19 cellular contexts compared by ENCODE assay signal in the genomic region with DNA sequence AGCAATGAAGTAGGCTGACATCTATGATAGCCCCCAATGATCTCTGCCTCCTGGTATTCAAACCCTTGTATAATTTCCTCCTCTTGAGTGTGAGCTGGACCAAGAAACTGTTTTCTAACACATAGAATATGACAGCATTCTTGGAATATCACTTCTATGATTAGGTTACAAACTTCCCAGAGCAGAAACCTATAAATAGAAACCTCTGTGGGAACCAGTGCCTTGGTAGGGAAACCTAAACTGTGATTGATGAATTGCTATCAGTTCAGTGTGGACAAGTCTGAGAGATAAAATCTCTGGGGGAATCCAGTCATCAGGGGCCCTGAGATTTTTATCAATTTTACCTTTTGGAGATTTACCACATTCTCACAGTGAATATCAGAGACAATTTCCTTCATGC.
A peak's percentile ranks its signal among the peaks of the same experiment; 100 is the strongest.
DNase-seq lines count a peak whose midpoint lies in the region; ATAC-seq and TF ChIP-seq lines count a peak whose summit lies in the region.
"Had no signal": no experiment of that assay in that cellular context is flagged by ENCODE, and none has a peak within 500 bp of the region (broad histone marks: within the 10 kb centered on the region; RNA-seq: fewer than 3 reads in every experiment).

No MANE protein-coding gene starts in this region.

- H3K36me3 ChIP-seq in IMR-90 (ENCODE audit: control insufficient read depth, insufficient read depth, low read length) (no peaks in the 10 kb centered on the region), fibroblast of lung (ENCODE audit: control insufficient read depth, insufficient read depth, low read length) (no peaks in the 10 kb centered on the region), uterus (no peaks in the 10 kb centered on the region), tibial artery (no peaks in the 10 kb centered on the region)

- TF ChIP-seq CTCF in IMR-90 (conservative IDR thresholded peaks at IDR 0.05; ENCODE audit: low read depth, low read length) (no peak), fibroblast of lung (conservative IDR thresholded peaks at IDR 0.05 in 1 of 2, IDR thresholded peaks at IDR 0.05 in 1 of 2; ENCODE audit: low read depth in 1 of 2, low read length in 2 of 2) (no peak), mesothelial cell of epicardium (IDR thresholded peaks at IDR 0.05; ENCODE audit: unreplicated experiment) (no peak), uterus (IDR thresholded peaks at IDR 0.05) (no peak), tibial artery (IDR thresholded peaks at IDR 0.05) (no peak), osteocyte (IDR thresholded peaks at IDR 0.05) (no peak)

- H4K91ac ChIP-seq in IMR-90 (ENCODE audit: insufficient read depth, low read depth, low read length) = no peak overlapping the region

- H3K27me3 ChIP-seq in IMR-90 (ENCODE audit: control insufficient read depth, insufficient read depth, low read length) (no peaks in the 10 kb centered on the region), fibroblast of lung (ENCODE audit: control insufficient read depth, insufficient read depth, low read length) (no peaks in the 10 kb centered on the region), uterus (no peaks in the 10 kb centered on the region), tibial artery (no peaks in the 10 kb centered on the region)

- H3K9me3 Mint-ChIP-seq in mesothelial cell of epicardium (peaks cover 30% of the 10 kb centered on the region), osteocyte (ENCODE audit: unreplicated experiment) (peaks cover 17% of the 10 kb centered on the region)

- no peak overlapping the region for H2AK9ac ChIP-seq in IMR-90 (replicated peaks; ENCODE audit: low read depth, low read length, poor library complexity)

- TF ChIP-seq POLR2A in IMR-90 (IDR thresholded peaks at IDR 0.05; ENCODE audit: low read depth, low read length) (no peak), uterus (IDR thresholded peaks at IDR 0.05) (no peak)

- no peak overlapping the region for H2BK15ac ChIP-seq in IMR-90 (ENCODE audit: low read depth, low read length)

- H3K4me3 Mint-ChIP-seq in mesothelial cell of epicardium (no peak overlapping the region), osteocyte (ENCODE audit: unreplicated experiment) (no peak overlapping the region)
- H3K4me3 Mint-ChIP-seq: B cell; CD4-positive, alpha-beta memory T cell had no signal

- no peak overlapping the region for H3K4me3 ChIP-seq in IMR-90 (ENCODE audit: insufficient read depth, low read depth, low read length)
- no peak overlapping the region for H3K4me3 ChIP-seq in fibroblast of lung (replicated peaks in 1 of 4; ENCODE audit: control extremely low read depth in 1 of 4, insufficient read depth in 1 of 4, low read depth in 3 of 4, low read length in 4 of 4)
- no peak overlapping the region for H3K4me3 ChIP-seq in uterus
- no peak overlapping the region for H3K4me3 ChIP-seq in tibial artery

- H3K4ac ChIP-seq in IMR-90 (ENCODE audit: low read depth, low read length) = no peak overlapping the region

- H3K27ac Mint-ChIP-seq in mesothelial cell of epicardium (peak overlapping the region; percentile 59), osteocyte (ENCODE audit: unreplicated experiment) (no peak overlapping the region)
- H3K27ac Mint-ChIP-seq: B cell; CD4-positive, alpha-beta memory T cell had no signal

- CTCF ChIA-PET in IMR-90 (lab: Yijun Ruan, JAX) = no interaction called here

- H2AFZ ChIP-seq in IMR-90 (replicated peaks; ENCODE audit: low read length, poor library complexity) = no peak overlapping the region
- no peak overlapping the region for H2AFZ ChIP-seq in fibroblast of lung (ENCODE audit: low read length)

- H3K9me3 ChIP-seq in IMR-90 (ENCODE audit: control insufficient read depth, insufficient read depth, low read length) = peaks cover 6% of the 10 kb centered on the region; the same call in 1 of the 2 replicates
- H3K9me3 ChIP-seq in fibroblast of lung (ENCODE audit: control insufficient read depth, insufficient read depth, low read depth, low read length) = no peaks in the 10 kb centered on the region
- no peaks in the 10 kb centered on the region for H3K9me3 ChIP-seq in uterus
- no peaks in the 10 kb centered on the region for H3K9me3 ChIP-seq in tibial artery

- H4K20me1 ChIP-seq in IMR-90 (ENCODE audit: insufficient read depth, low read length) (no peaks in the 10 kb centered on the region), fibroblast of lung (ENCODE audit: control insufficient read depth, extremely low read depth, insufficient read depth, low read length) (no peaks in the 10 kb centered on the region)

- no peak overlapping the region for H3K56ac ChIP-seq in IMR-90 (ENCODE audit: extremely low read depth, insufficient read depth, low read length)

- H3K27ac ChIP-seq in IMR-90 (ENCODE audit: insufficient read depth, low read length) (no peak overlapping the region), fibroblast of lung (ENCODE audit: insufficient read depth, low read length) (peak overlapping the region; percentile 39), uterus (no peak overlapping the region), tibial artery (no peak overlapping the region)

- POLR2A ChIA-PET in IMR-90 (lab: Charles Lee; ENCODE audit: unreplicated experiment) = no interaction called here

- H3K9ac ChIP-seq in IMR-90 (ENCODE audit: low read depth, low read length) (no peak overlapping the region), fibroblast of lung (ENCODE audit: insufficient read depth, low read length) (no peak overlapping the region)

- H3K4me2 ChIP-seq in IMR-90 (ENCODE audit: low read depth, low read length) = no peak overlapping the region
- no peak overlapping the region for H3K4me2 ChIP-seq in fibroblast of lung (ENCODE audit: extremely low read depth, insufficient read depth, low read length)

- DNase-seq in EL (peak; percentile 43), IMR-90 (peak; percentile 60), fibroblast of lung (ENCODE audit: low read depth in 2 of 2) (peak; percentile 40 to 74), mesothelial cell of epicardium (ENCODE audit: low spot score in 2 of 2, unreplicated experiment in 2 of 2) (no peak), amniotic stem cell (lab: John Stamatoyannopoulos, UW) (no peak), uterus (no peak), tibial artery (no peak), osteocyte (ENCODE audit: extremely low spot score, unreplicated experiment) (no peak)
- DNase-seq: CD4-positive, alpha-beta memory T cell; DMS79; GDM1; KG1; NCI-H1092 treated with DMSO at 0.1 percent for 48 hours; NCI-H1694 treated with DMSO at 0.1 percent for 48 hours; NCI-H446; NCI-H774; SHP77 had no signal

- H3K27me3 Mint-ChIP-seq in mesothelial cell of epicardium (ENCODE audit: low read depth) (no peaks in the 10 kb centered on the region), osteocyte (ENCODE audit: unreplicated experiment) (no peaks in the 10 kb centered on the region)
- H3K27me3 Mint-ChIP-seq: B cell; CD4-positive, alpha-beta memory T cell had no signal

- H3K14ac ChIP-seq in IMR-90 (replicated peaks; ENCODE audit: low read depth, low read length) = no peak overlapping the region

- H3K23ac ChIP-seq in IMR-90 (ENCODE audit: low read depth, low read length) = no peak overlapping the region

- dilution Hi-C loops in IMR-90 (cut with HindIII; ENCODE audit: low sequenced_read_pairs, unreplicated experiment) = no loop called here

- no peak overlapping the region for H2BK5ac ChIP-seq in IMR-90 (ENCODE audit: low read depth, low read length, poor library complexity, severe bottlenecking)

- H3K36me3 Mint-ChIP-seq in mesothelial cell of epicardium = peaks cover 2% of the 10 kb centered on the region
- no peaks in the 10 kb centered on the region for H3K36me3 Mint-ChIP-seq in osteocyte (ENCODE audit: unreplicated experiment)
- H3K36me3 Mint-ChIP-seq: CD4-positive, alpha-beta memory T cell had no signal

- no peak for TF ChIP-seq RAD21 in IMR-90 (IDR thresholded peaks at IDR 0.05; ENCODE audit: low read length)

- BruUV-seq in IMR-90 (replicated peaks; lab: Mats Ljungman, UMichigan) = no TSS peak

- H3K79me2 ChIP-seq in fibroblast of lung (ENCODE audit: control insufficient read depth, insufficient read depth, low read length) = no peaks in the 10 kb centered on the region

- no peak overlapping the region for H2BK20ac ChIP-seq in IMR-90 (ENCODE audit: low read depth, low read length)

- in situ Hi-C loops in IMR-90 (cut with MboI; ENCODE audit: low sequenced_read_pairs) = no loop called here

- H3K18ac ChIP-seq in IMR-90 (ENCODE audit: low read depth, low read length) = no peak overlapping the region

- no peak overlapping the region for H2AK5ac ChIP-seq in IMR-90 (ENCODE audit: low read depth, low read length)

- no peaks in the 10 kb centered on the region for H3K9me1 ChIP-seq in IMR-90 (ENCODE audit: insufficient read depth, low read length)

- ATAC-seq in IMR-90 (ENCODE audit: low read depth) = no peak
- ATAC-seq: HCT116 had no signal

- H4K5ac ChIP-seq in IMR-90 (ENCODE audit: low read depth, low read length) = no peak overlapping the region

- H3K79me1 ChIP-seq in IMR-90 (ENCODE audit: low read depth in 1 of 2, low read length in 2 of 2) = no peaks in the 10 kb centered on the region

- no peak overlapping the region for H4K8ac ChIP-seq in IMR-90 (ENCODE audit: low read depth in 2 of 2, low read length in 2 of 2)

- H3K4me1 ChIP-seq in IMR-90 (ENCODE audit: control insufficient read depth, insufficient read depth, low read length) (no peaks in the 10 kb centered on the region), fibroblast of lung (ENCODE audit: control insufficient read depth, extremely low read depth, insufficient read depth, low read length) (no peaks in the 10 kb centered on the region), uterus (no peaks in the 10 kb centered on the region), tibial artery (peaks cover 0 to 8% (median 0%) of the 10 kb centered on the region in 4 donors)

- intact Hi-C loops in IMR-90 (cut with micrococcal nuclease) = no loop called here
- intact Hi-C loops in uterus (cut with DNase I; ENCODE audit: low total_unique reads) = no loop called here
- intact Hi-C loops in tibial artery (cut with DNase I; ENCODE audit: low total_unique reads) = no loop called here

- H3K4me1 Mint-ChIP-seq in mesothelial cell of epicardium (peaks cover 2% of the 10 kb centered on the region), osteocyte (ENCODE audit: unreplicated experiment) (no peaks in the 10 kb centered on the region)
- H3K4me1 Mint-ChIP-seq: B cell; CD4-positive, alpha-beta memory T cell had no signal

- no peak overlapping the region; the same call in 1 of the 2 replicates for H2BK120ac ChIP-seq in IMR-90 (ENCODE audit: low read depth, low read length)

TF ChIP-seq in IMR-90, 13 proteins besides CTCF, POLR2A, EP300 and RAD21 (continues in another document):
- TF ChIP-seq MAZ (IDR thresholded peaks at IDR 0.05; ENCODE audit: borderline replicate concordance, low read depth, low read length) = no peak
- no peak for TF ChIP-seq RCOR1 (IDR thresholded peaks at IDR 0.05; ENCODE audit: insufficient replicate concordance, low read length)
- TF ChIP-seq FOS (IDR thresholded peaks at IDR 0.05; ENCODE audit: low read depth, low read length) = no peak
- no peak for TF ChIP-seq CEBPB (IDR thresholded peaks at IDR 0.05; ENCODE audit: low read depth, low read length)

Comparison
In these comparisons a context has a peak if more than half of its experiments do, and no peak if none do; other contexts are left out.
1. DNase-seq: peak in EL (single experiment), IMR-90 (single experiment) and fibroblast of lung (2 of 2); none in mesothelial cell of epicardium (0 of 2), amniotic stem cell (single experiment), uterus (0 of 2), tibial artery (0 of 2) and osteocyte (single experiment).